Comparison of ENCODE assay signal across 1 cellular context in the genomic region with DNA sequence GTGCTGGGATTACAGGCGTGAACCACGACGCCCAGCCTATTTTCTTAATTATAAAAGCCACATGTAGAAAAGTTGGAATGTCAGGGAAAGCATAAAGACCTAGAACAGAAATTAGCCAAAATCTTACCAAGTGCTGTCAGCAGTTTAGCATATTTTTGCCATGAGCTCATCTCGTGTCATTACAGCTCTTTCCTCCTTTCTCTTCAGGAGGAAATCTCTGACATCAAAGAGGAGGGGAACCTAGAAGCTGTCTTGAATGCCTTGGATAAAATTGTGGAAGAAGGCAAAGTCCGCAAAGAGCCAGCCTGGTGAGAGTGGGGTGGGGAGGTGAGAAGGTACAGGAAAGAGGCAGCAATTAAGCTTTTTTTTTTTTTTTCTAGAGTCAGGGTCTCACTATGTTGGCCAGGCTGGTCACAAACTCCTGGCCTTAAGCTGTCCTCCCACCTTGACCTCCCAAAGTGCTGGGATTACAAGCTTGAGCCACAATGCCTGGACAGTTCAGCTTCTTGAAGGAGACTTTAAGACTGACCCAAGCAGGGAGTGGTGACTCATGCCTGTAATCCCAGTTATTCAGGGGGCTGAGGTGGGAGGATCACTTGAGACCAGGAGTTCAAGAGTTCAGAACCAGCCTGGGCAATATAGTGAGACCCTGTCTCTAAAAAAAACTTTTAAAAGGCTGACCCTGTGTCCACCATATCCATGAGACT.
TF ChIP-seq lines count a peak whose summit lies in the region.

No MANE protein-coding gene starts in this region.

TF ChIP-seq in IMR-90, 13 proteins besides CTCF, POLR2A, EP300 and RAD21 (continued from another document):
- TF ChIP-seq, protein P1, sequence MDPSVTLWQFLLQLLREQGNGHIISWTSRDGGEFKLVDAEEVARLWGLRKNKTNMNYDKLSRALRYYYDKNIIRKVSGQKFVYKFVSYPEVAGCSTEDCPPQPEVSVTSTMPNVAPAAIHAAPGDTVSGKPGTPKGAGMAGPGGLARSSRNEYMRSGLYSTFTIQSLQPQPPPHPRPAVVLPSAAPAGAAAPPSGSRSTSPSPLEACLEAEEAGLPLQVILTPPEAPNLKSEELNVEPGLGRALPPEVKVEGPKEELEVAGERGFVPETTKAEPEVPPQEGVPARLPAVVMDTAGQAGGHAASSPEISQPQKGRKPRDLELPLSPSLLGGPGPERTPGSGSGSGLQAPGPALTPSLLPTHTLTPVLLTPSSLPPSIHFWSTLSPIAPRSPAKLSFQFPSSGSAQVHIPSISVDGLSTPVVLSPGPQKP (IDR thresholded peaks at IDR 0.05; ENCODE audit: borderline replicate concordance, low read depth, low read length) = no peak
- TF ChIP-seq MAZ (IDR thresholded peaks at IDR 0.05; ENCODE audit: borderline replicate concordance, low read depth, low read length) = no peak; the same call in 1 of the 2 replicates
- no peak for TF ChIP-seq CHD1 (IDR thresholded peaks at IDR 0.05; ENCODE audit: low read depth, low read length)
- TF ChIP-seq FOS (IDR thresholded peaks at IDR 0.05; ENCODE audit: low read depth, low read length) = peak; percentile 73
- TF ChIP-seq BHLHE40 (IDR thresholded peaks at IDR 0.05; ENCODE audit: low read depth, low read length) = no peak
